In genomic region chr5:175493726-175494125, GRCh38 we compare ENCODE assay signal across 25 cellular contexts. TPM values are rescaled to one million over a fixed set of nuclear protein-coding genes. Genes with fewer than 3 reads are reported as not detected.
DNase-seq lines count a peak whose midpoint lies in the region; ATAC-seq and TF ChIP-seq lines count a peak whose summit lies in the region.
"Had no signal": no experiment of that assay in that cellular context is flagged by ENCODE, and none has a peak within 500 bp of the region (broad histone marks: within the 10 kb centered on the region; RNA-seq: fewer than 3 reads in every experiment).

No MANE protein-coding gene starts in this region.

- H3K9me3 ChIP-seq in Caco-2 (no peaks in the 10 kb centered on the region), osteoblast (ENCODE audit: low read depth, low read length) (no peaks in the 10 kb centered on the region), suprapubic skin (no peaks in the 10 kb centered on the region)
- H3K9me3 ChIP-seq: breast epithelium had no signal

- H3K27me3 ChIP-seq in Caco-2 (replicated peaks; ENCODE audit: control insufficient read depth, insufficient read depth, low read length), result no peaks in the 10 kb centered on the region
- no peaks in the 10 kb centered on the region for H3K27me3 ChIP-seq in osteoblast (ENCODE audit: insufficient read depth, low read length)
- no peaks in the 10 kb centered on the region for H3K27me3 ChIP-seq in suprapubic skin
- H3K27me3 ChIP-seq: BLaER1 treated with 17β-estradiol and CSF1 and Interleukin-3, amounts not matched to agents 10 nM and 100 nM; breast epithelium had no signal

- 84% methylated on average over 8 of the region's 8 CpGs for WGBS in suprapubic skin

- no peak for TF ChIP-seq POLR2A in suprapubic skin (IDR thresholded peaks at IDR 0.05)

- BruUV-seq in Caco-2 (replicated peaks; lab: Mats Ljungman, UMichigan), result TSS peak; percentile 13

- no peak overlapping the region for H3K4me2 ChIP-seq in osteoblast (ENCODE audit: insufficient read depth, low read length)
- H3K4me2 ChIP-seq: BLaER1 treated with 17β-estradiol and CSF1 and Interleukin-3, amounts not matched to agents 10 nM and 100 nM had no signal

- H3K4me1 ChIP-seq in Caco-2 (no peaks in the 10 kb centered on the region), osteoblast (ENCODE audit: insufficient read depth, low read length) (peaks cover 8% of the 10 kb centered on the region), suprapubic skin (no peaks in the 10 kb centered on the region)
- H3K4me1 ChIP-seq: breast epithelium had no signal

- peak overlapping the region; percentile 29 for H3K27ac Mint-ChIP-seq in Caco-2 (ENCODE audit: unreplicated experiment)
- H3K27ac Mint-ChIP-seq in activated T-helper 17 cell treated with anti-CD3 and anti-CD28 coated beads, Interleukin-2, amount 50 U/mL, for 72 hours, result peak overlapping the region; percentile 44
- H3K27ac Mint-ChIP-seq: stimulated activated effector memory CD8-positive, alpha-beta T cell treated with anti-CD3 and anti-CD28 coated beads, Interleukin-12 subunit alpha, Interleukin-12 subunit beta, amount 100 ng/mL, for 72 hours had no signal

- no peak for ATAC-seq in activated T-helper 17 cell treated with anti-CD3 and anti-CD28 coated beads, Interleukin-2, amount 50 U/mL, for 72 hours (replicated peaks)
- no peak for ATAC-seq in HG02840 (IDR thresholded peaks at IDR 0.05; ENCODE audit: low FRiP score, unreplicated experiment)
- ATAC-seq: HepG2; Panc1; stimulated activated effector memory CD8-positive, alpha-beta T cell treated with anti-CD3 and anti-CD28 coated beads, Interleukin-12 subunit alpha, Interleukin-12 subunit beta, amount 100 ng/mL, for 72 hours had no signal

- DNase-seq in A172 (ENCODE audit: low spot score) (peak; percentile 21), Caco-2 (no peak), osteoblast (ENCODE audit: insufficient read length, low spot score, missing footprints) (no peak), suprapubic skin (ENCODE audit: low spot score in 2 of 2) (no peak), NCI-H2029 treated with DMSO at 0.1 percent for 48 hours (lab: John Stamatoyannopoulos, UW) (no peak)
- DNase-seq: activated CD4-positive, alpha-beta T cell treated with anti-CD3 and anti-CD28 coated beads for 4 hours; activated naive CD4-positive, alpha-beta T cell treated with anti-CD3 and anti-CD28 coated beads, Interleukin-2, amount 50 U/mL, for 16 hours; anterior cingulate cortex; GDM1; mammary epithelial cell; NCI-H1417; NCI-H2081 treated with DMSO at 0.1 percent for 48 hours; NCI-H748 treated with DMSO at 0.1 percent for 48 hours; nephron progenitor cell; SHP77; T-helper 9 cell had no signal

- CTCF ChIA-PET in Caco-2 (lab: Charles Lee), result no interaction called here

- H3K27me3 Mint-ChIP-seq in Caco-2 (ENCODE audit: insufficient read depth, unreplicated experiment), result no peaks in the 10 kb centered on the region
- H3K27me3 Mint-ChIP-seq in activated T-helper 17 cell treated with anti-CD3 and anti-CD28 coated beads, Interleukin-2, amount 50 U/mL, for 72 hours, result no peaks in the 10 kb centered on the region

- peaks cover 11% of the 10 kb centered on the region for H3K4me1 Mint-ChIP-seq in Caco-2 (ENCODE audit: low read depth, unreplicated experiment)
- H3K4me1 Mint-ChIP-seq in activated T-helper 17 cell treated with anti-CD3 and anti-CD28 coated beads, Interleukin-2, amount 50 U/mL, for 72 hours, result peaks cover 39% of the 10 kb centered on the region
- H3K4me1 Mint-ChIP-seq: nephron progenitor cell had no signal

- H3K79me2 ChIP-seq in osteoblast (ENCODE audit: insufficient read depth, low read length), result peaks cover 45% of the 10 kb centered on the region

- H3K27ac ChIP-seq in osteoblast (ENCODE audit: low read depth, low read length) (peak overlapping the region; percentile 56), suprapubic skin (no peak overlapping the region)
- H3K27ac ChIP-seq: BLaER1 treated with 17β-estradiol and CSF1 and Interleukin-3, amounts not matched to agents 10 nM and 100 nM; breast epithelium had no signal

- H3K36me3 Mint-ChIP-seq in Caco-2 (ENCODE audit: insufficient read depth, unreplicated experiment), result peaks cover 75% of the 10 kb centered on the region
- peaks cover 95% of the 10 kb centered on the region for H3K36me3 Mint-ChIP-seq in activated T-helper 17 cell treated with anti-CD3 and anti-CD28 coated beads, Interleukin-2, amount 50 U/mL, for 72 hours (ENCODE audit: low read depth)

- H3K9me3 Mint-ChIP-seq in Caco-2 (ENCODE audit: unreplicated experiment), result no peaks in the 10 kb centered on the region
- no peaks in the 10 kb centered on the region for H3K9me3 Mint-ChIP-seq in activated T-helper 17 cell treated with anti-CD3 and anti-CD28 coated beads, Interleukin-2, amount 50 U/mL, for 72 hours
- H3K9me3 Mint-ChIP-seq: stimulated activated effector memory CD8-positive, alpha-beta T cell treated with anti-CD3 and anti-CD28 coated beads, Interleukin-12 subunit alpha, Interleukin-12 subunit beta, amount 100 ng/mL, for 72 hours had no signal

- no peak overlapping the region for H3K4me3 Mint-ChIP-seq in Caco-2 (ENCODE audit: unreplicated experiment)
- no peak overlapping the region for H3K4me3 Mint-ChIP-seq in activated T-helper 17 cell treated with anti-CD3 and anti-CD28 coated beads, Interleukin-2, amount 50 U/mL, for 72 hours
- H3K4me3 Mint-ChIP-seq: nephron progenitor cell; stimulated activated effector memory CD8-positive, alpha-beta T cell treated with anti-CD3 and anti-CD28 coated beads, Interleukin-12 subunit alpha, Interleukin-12 subunit beta, amount 100 ng/mL, for 72 hours had no signal

- intact Hi-C loops in Caco-2 (cut with micrococcal nuclease; ENCODE audit: unreplicated experiment), result no loop called here

- peaks cover 21% of the 10 kb centered on the region for H4K20me1 ChIP-seq in osteoblast (ENCODE audit: insufficient read depth, low read length)

- no peak overlapping the region for H2AFZ ChIP-seq in osteoblast (ENCODE audit: low read length)

- H3K36me3 ChIP-seq in Caco-2 (ENCODE audit: control insufficient read depth, insufficient read depth, low read length), result peaks cover 2% of the 10 kb centered on the region; the same call in 1 of the 2 replicates
- peaks cover 52% of the 10 kb centered on the region for H3K36me3 ChIP-seq in osteoblast (ENCODE audit: insufficient read depth, low read length)
- peaks cover 25% of the 10 kb centered on the region for H3K36me3 ChIP-seq in suprapubic skin
- H3K36me3 ChIP-seq: breast epithelium had no signal

- TF ChIP-seq CTCF in Caco-2 (IDR thresholded peaks at IDR 0.05; ENCODE audit: insufficient read depth in 1 of 2, low read depth in 1 of 2, low read length in 1 of 2, severe bottlenecking in 1 of 2, unreplicated experiment in 1 of 2) (no peak), osteoblast (IDR thresholded peaks at IDR 0.05; ENCODE audit: extremely low read depth, low read depth, low read length) (no peak), suprapubic skin (IDR thresholded peaks at IDR 0.05) (no peak)

- no peak overlapping the region for H3K4me3 ChIP-seq in Caco-2 (ENCODE audit: low read depth, low read length)
- H3K4me3 ChIP-seq in osteoblast (ENCODE audit: insufficient read depth, low read length), result no peak overlapping the region
- no peak overlapping the region for H3K4me3 ChIP-seq in suprapubic skin
- H3K4me3 ChIP-seq: BLaER1 treated with 17β-estradiol and CSF1 and Interleukin-3, amounts not matched to agents 10 nM and 100 nM; breast epithelium had no signal

- POLR2A ChIA-PET in Caco-2 (lab: Charles Lee), result no interaction called here

- TF ChIP-seq EP300 in suprapubic skin (IDR thresholded peaks at IDR 0.05), result no peak

RNA-seq across cellular contexts. Expression of gene SFXN1, which starts 15.4 kb away (rescaled TPM):
- 202 and 239 TPM in 2 replicates for total RNA-seq in A172 (2014; rRNA removed; shearing (Covaris generic))
- 102 and 104 TPM in 2 replicates for total RNA-seq in Caco-2 (2022)
- total RNA-seq in activated T-helper 17 cell treated with anti-CD3 and anti-CD28 coated beads, Interleukin-2, amount 50 U/mL, for 72 hours, result 100 to 1,000 TPM; 225 to 256 TPM
- 38.3 and 40.9 TPM in 2 replicates for total RNA-seq in osteoblast
- 10 to 100 TPM; 13.5 to 37.4 (median 25.6) TPM for total RNA-seq in suprapubic skin

RNA-seq across cellular contexts. Expression of gene DRD1, which starts 49.7 kb away (rescaled TPM):
- not detected in 2 replicates for total RNA-seq in A172 (2014; rRNA removed; shearing (Covaris generic))
- not detected in 2 replicates for total RNA-seq in Caco-2 (2022)
- not detected for total RNA-seq in activated T-helper 17 cell treated with anti-CD3 and anti-CD28 coated beads, Interleukin-2, amount 50 U/mL, for 72 hours
- under 0.01 TPM in 1 of 2 replicates, not detected in the other for total RNA-seq in osteoblast
- under 1 TPM in 1 of 4 donors, not detected in 3; 0.42 TPM for total RNA-seq in suprapubic skin
- total RNA-seq: endothelial cell of umbilical vein, HepG2, mammary epithelial cell, osteocyte had no signal
